ENCODE assay signal across 10 cellular contexts in genomic region chr2:216056739-216057138, GRCh38. TPM values are rescaled to one million over a fixed set of nuclear protein-coding genes. Genes with fewer than 3 reads are reported as not detected.
DNase-seq lines count a peak whose midpoint lies in the region; ATAC-seq lines count a peak whose summit lies in the region.
"Had no signal": no experiment of that assay in that cellular context is flagged by ENCODE, and none has a peak within 500 bp of the region (broad histone marks: within the 10 kb centered on the region; RNA-seq: fewer than 3 reads in every experiment).

No MANE protein-coding gene starts in this region.

- ATAC-seq in GM18858 (IDR thresholded peaks at IDR 0.05; ENCODE audit: unreplicated experiment) (peak; percentile 49), GM21825 (IDR thresholded peaks at IDR 0.05; ENCODE audit: unreplicated experiment) (peak; percentile 34)
- ATAC-seq in naive thymus-derived CD8-positive, alpha-beta T cell = no peak
- ATAC-seq: SK-N-SH treated with all-trans-retinoic acid at 6 μM for 48 hours had no signal

- no peaks in the 10 kb centered on the region for H3K27me3 Mint-ChIP-seq in naive thymus-derived CD8-positive, alpha-beta T cell

- POLR2A ChIA-PET in naive thymus-derived CD8-positive, alpha-beta T cell (lab: Charles Lee) = interaction anchor here (0.7 to 3.0 kb wide), 3 partner anchors 52 to 148 kb away, joined by 4 to 24 read pairs (median 5); partner anchors contain the start of gene XRCC5

- DNase-seq in LoVo (ENCODE audit: low spot score) (peak; percentile 47), mesenteric fat pad (ENCODE audit: low spot score) (no peak), SHP77 (lab: John Stamatoyannopoulos, UW) (no peak), GF-D8 (lab: John Stamatoyannopoulos, UW) (no peak), cerebellum (ENCODE audit: low spot score) (no peak)
- DNase-seq in naive thymus-derived CD8-positive, alpha-beta T cell = no peak
- DNase-seq: anterior cingulate cortex had no signal

- H3K9me3 Mint-ChIP-seq in naive thymus-derived CD8-positive, alpha-beta T cell = peaks cover 0 to 5% (median 0%) of the 10 kb centered on the region in 9 donors

- H3K27ac Mint-ChIP-seq in naive thymus-derived CD8-positive, alpha-beta T cell = peak overlapping the region in 9 of 10 donors; percentile 98 to 100 (median 99)

- peak overlapping the region in 3 of 10 donors; percentile 9 to 76 (median 20) for H3K4me3 Mint-ChIP-seq in naive thymus-derived CD8-positive, alpha-beta T cell

- peaks cover 0 to 16% (median 14%) of the 10 kb centered on the region in 3 donors for H3K36me3 Mint-ChIP-seq in naive thymus-derived CD8-positive, alpha-beta T cell

- peaks cover 10 to 40% (median 21%) of the 10 kb centered on the region in 4 donors for H3K4me1 Mint-ChIP-seq in naive thymus-derived CD8-positive, alpha-beta T cell

RNA-seq across cellular contexts. Expression of gene PECR, which starts 24.9 kb away (rescaled TPM):
- total RNA-seq in naive thymus-derived CD8-positive, alpha-beta T cell = 10 to 100 TPM; 15.7 to 20.7 TPM
- 10 to 100 TPM; 25.4 to 33.3 (median 28.6) TPM for polyA plus RNA-seq in naive thymus-derived CD8-positive, alpha-beta T cell
- 32.4 TPM for total RNA-seq in mesenteric fat pad
- total RNA-seq in cerebellum = 50.7 TPM

RNA-seq across cellular contexts. Expression of gene TMEM169, which starts 25.0 kb away (rescaled TPM):
- total RNA-seq in naive thymus-derived CD8-positive, alpha-beta T cell = 1 to 10 TPM; 2.6 to 4.1 TPM
- polyA plus RNA-seq in naive thymus-derived CD8-positive, alpha-beta T cell = 1 to 10 TPM in 2 of 3 donors, under 1 TPM in 1; 0.73 to 2.0 (median 1.8) TPM
- 0.45 TPM for total RNA-seq in mesenteric fat pad
- 18.6 TPM for total RNA-seq in cerebellum

RNA-seq across cellular contexts. Expression of gene MREG, which starts 43.4 kb away (rescaled TPM):
- 1 to 10 TPM; 5.2 to 8.5 TPM for total RNA-seq in naive thymus-derived CD8-positive, alpha-beta T cell
- 1 to 10 TPM in 2 of 3 donors, under 1 TPM in 1; 0.97 to 3.3 (median 2.7) TPM for polyA plus RNA-seq in naive thymus-derived CD8-positive, alpha-beta T cell
- total RNA-seq in mesenteric fat pad = 5.7 TPM
- 8.8 TPM for total RNA-seq in cerebellum

RNA-seq across cellular contexts. Expression of gene XRCC5, which starts 52.4 kb away (rescaled TPM):
- 100 to 1,000 TPM; 231 to 245 TPM for total RNA-seq in naive thymus-derived CD8-positive, alpha-beta T cell
- polyA plus RNA-seq in naive thymus-derived CD8-positive, alpha-beta T cell = 100 to 1,000 TPM; 311 to 364 (median 348) TPM
- total RNA-seq in mesenteric fat pad (213 TPM), cerebellum (265 TPM)

Comparison
In these comparisons a context has a peak if more than half of its experiments do, and no peak if none do; other contexts are left out.
1. ATAC-seq: peak in GM18858 (single experiment) and GM21825 (single experiment); none in naive thymus-derived CD8-positive, alpha-beta T cell (0 of 2).